In genomic region chr18:13611616-13612110, GRCh38 we compare ENCODE assay signal across 8 cellular contexts.
DNase-seq lines count a peak whose midpoint lies in the region; ATAC-seq and TF ChIP-seq lines count a peak whose summit lies in the region.

No MANE protein-coding gene starts in this region.

- no peaks in the 10 kb centered on the region for H3K27me3 ChIP-seq in rectal smooth muscle tissue (ENCODE audit: control insufficient read depth, insufficient read depth, low read length)

- H3K9ac ChIP-seq in rectal smooth muscle tissue (ENCODE audit: low read length), result peak overlapping the region; percentile 6

- intact Hi-C loops in cardiac septum (cut with DNase I), result loop anchor here (2.0 to 10.0 kb wide), 2 partner anchors 45 to 177 kb away; no protein-coding TSS in a partner anchor

- peaks cover 4% of the 10 kb centered on the region for H3K36me3 Mint-ChIP-seq in activated naive CD8-positive, alpha-beta T cell

- no peaks in the 10 kb centered on the region for H3K36me3 ChIP-seq in rectal smooth muscle tissue (ENCODE audit: control insufficient read depth, insufficient read depth, low read length)

- H3K27me3 Mint-ChIP-seq in activated naive CD8-positive, alpha-beta T cell, result no peaks in the 10 kb centered on the region

- peak overlapping the region; percentile 92 for H3K27ac Mint-ChIP-seq in activated naive CD8-positive, alpha-beta T cell

- peaks cover 77% of the 10 kb centered on the region for H3K4me1 Mint-ChIP-seq in activated naive CD8-positive, alpha-beta T cell (ENCODE audit: low read depth)

- ATAC-seq in GM18517 (IDR thresholded peaks at IDR 0.05; ENCODE audit: unreplicated experiment) (peak; percentile 2), HG03460 (IDR thresholded peaks at IDR 0.05; ENCODE audit: unreplicated experiment) (peak; percentile 4)

- peak overlapping the region; percentile 48 for H3K4me3 ChIP-seq in rectal smooth muscle tissue (ENCODE audit: low read length)

- TF ChIP-seq CTCF in 22Rv1 (IDR thresholded peaks at IDR 0.05), result 0 out of 2 replicates have a peak, but pooled peaks have one; percentile 5

- no peak overlapping the region for H3K27ac ChIP-seq in 22Rv1
- H3K27ac ChIP-seq in rectal smooth muscle tissue (ENCODE audit: low read depth, low read length), result peak overlapping the region; percentile 55

- peak overlapping the region; percentile 85 for H3K4me3 Mint-ChIP-seq in activated naive CD8-positive, alpha-beta T cell

- H3K9me3 Mint-ChIP-seq in activated naive CD8-positive, alpha-beta T cell (ENCODE audit: low read depth), result no peaks in the 10 kb centered on the region

- DNase-seq in cardiac septum (ENCODE audit: low spot score) (peak; percentile 86), OCI-M1 (lab: John Stamatoyannopoulos, UW) (no peak)
- DNase-seq in activated CD4-positive, CD25-positive, alpha-beta regulatory T cell (lab: John Stamatoyannopoulos, UW), result no peak

- peaks cover 5% of the 10 kb centered on the region for H3K4me1 ChIP-seq in rectal smooth muscle tissue (ENCODE audit: control insufficient read depth, insufficient read depth, low read length)
